1 cellular context compared by ENCODE assay signal in genomic region chr6:25637946-25638345, GRCh38.
TF ChIP-seq lines count a peak whose summit lies in the region.

No MANE protein-coding gene starts in this region.

TF ChIP-seq in HepG2, 621 proteins besides CTCF, POLR2A, EP300 and RAD21 (continued from another document and continues in another):
- TF ChIP-seq, protein P1, sequence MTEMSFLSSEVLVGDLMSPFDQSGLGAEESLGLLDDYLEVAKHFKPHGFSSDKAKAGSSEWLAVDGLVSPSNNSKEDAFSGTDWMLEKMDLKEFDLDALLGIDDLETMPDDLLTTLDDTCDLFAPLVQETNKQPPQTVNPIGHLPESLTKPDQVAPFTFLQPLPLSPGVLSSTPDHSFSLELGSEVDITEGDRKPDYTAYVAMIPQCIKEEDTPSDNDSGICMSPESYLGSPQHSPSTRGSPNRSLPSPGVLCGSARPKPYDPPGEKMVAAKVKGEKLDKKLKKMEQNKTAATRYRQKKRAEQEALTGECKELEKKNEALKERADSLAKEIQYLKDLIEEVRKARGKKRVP (CRISPR knock-in tag; IDR thresholded peaks at IDR 0.05) = no peak
- TF ChIP-seq SRF (IDR thresholded peaks at IDR 0.05; ENCODE audit: low read depth, low read length) (no peak), ERF (CRISPR knock-in tag; IDR thresholded peaks at IDR 0.05) (no peak), MAF1 (CRISPR knock-in tag; IDR thresholded peaks at IDR 0.05; ENCODE audit: borderline replicate concordance) (no peak), HES4 (CRISPR knock-in tag; IDR thresholded peaks at IDR 0.05; ENCODE audit: borderline replicate concordance) (no peak), ZNF350 (CRISPR knock-in tag; IDR thresholded peaks at IDR 0.05; ENCODE audit: borderline replicate concordance, low read depth) (no peak), ZNF713 (CRISPR knock-in tag; IDR thresholded peaks at IDR 0.05) (no peak), ZNF749 (CRISPR knock-in tag; IDR thresholded peaks at IDR 0.05; ENCODE audit: borderline replicate concordance) (no peak), ETV5 (CRISPR knock-in tag; IDR thresholded peaks at IDR 0.05; ENCODE audit: borderline replicate concordance) (no peak), ZNF329 (CRISPR knock-in tag; IDR thresholded peaks at IDR 0.05; ENCODE audit: low read depth) (no peak), ZNF251 (CRISPR knock-in tag; IDR thresholded peaks at IDR 0.05) (no peak), ZNF839 (CRISPR knock-in tag; IDR thresholded peaks at IDR 0.05; ENCODE audit: borderline replicate concordance) (no peak), NFE2 (CRISPR knock-in tag; IDR thresholded peaks at IDR 0.05) (0 out of 2 replicates have a peak, but pooled peaks have one; percentile 16), ZBTB49 (CRISPR knock-in tag; IDR thresholded peaks at IDR 0.05; ENCODE audit: borderline replicate concordance) (no peak), ZEB1 (IDR thresholded peaks at IDR 0.05; ENCODE audit: insufficient replicate concordance, low read depth) (peak; percentile 97), NCOA5 (CRISPR knock-in tag; IDR thresholded peaks at IDR 0.05) (no peak), ZNF124 (CRISPR knock-in tag; IDR thresholded peaks at IDR 0.05) (no peak), ZBTB21 (CRISPR knock-in tag; IDR thresholded peaks at IDR 0.05) (no peak), SIX4 (CRISPR knock-in tag; IDR thresholded peaks at IDR 0.05) (0 out of 2 replicates have a peak, but pooled peaks have one; percentile 24), MNT (IDR thresholded peaks at IDR 0.05) (no peak), NBN (conservative IDR thresholded peaks at IDR 0.05) (no peak), NAIF1 (CRISPR knock-in tag; IDR thresholded peaks at IDR 0.05; ENCODE audit: borderline replicate concordance) (no peak), ZGPAT (CRISPR knock-in tag; IDR thresholded peaks at IDR 0.05) (no peak), TSC22D2 (CRISPR knock-in tag; IDR thresholded peaks at IDR 0.05; ENCODE audit: borderline replicate concordance) (no peak), EEA1 (CRISPR knock-in tag; IDR thresholded peaks at IDR 0.05; ENCODE audit: borderline replicate concordance) (no peak), ZFP91 (CRISPR knock-in tag; IDR thresholded peaks at IDR 0.05; ENCODE audit: borderline replicate concordance) (no peak), IRX3 (CRISPR knock-in tag; IDR thresholded peaks at IDR 0.05; ENCODE audit: borderline replicate concordance, low read depth) (no peak), ZNF75D (CRISPR knock-in tag; IDR thresholded peaks at IDR 0.05; ENCODE audit: borderline replicate concordance) (no peak), NCOA2 (CRISPR knock-in tag; IDR thresholded peaks at IDR 0.05) (no peak), NFIB (CRISPR knock-in tag; IDR thresholded peaks at IDR 0.05; ENCODE audit: borderline replicate concordance) (no peak), SALL1 (CRISPR knock-in tag; IDR thresholded peaks at IDR 0.05) (peak; percentile 77), SRSF4 (IDR thresholded peaks at IDR 0.05; ENCODE audit: low read depth, low read length, poor library complexity, severe bottlenecking) (no peak), RFX1 (IDR thresholded peaks at IDR 0.05) (no peak), SMC3 (IDR thresholded peaks at IDR 0.05; ENCODE audit: low read length) (no peak), MZF1 (CRISPR knock-in tag; IDR thresholded peaks at IDR 0.05; ENCODE audit: borderline replicate concordance) (no peak), ZNF562 (CRISPR knock-in tag; IDR thresholded peaks at IDR 0.05; ENCODE audit: borderline replicate concordance) (no peak), DNMT1 (CRISPR knock-in tag; IDR thresholded peaks at IDR 0.05) (no peak), ZNF556 (CRISPR knock-in tag; IDR thresholded peaks at IDR 0.05; ENCODE audit: borderline replicate concordance) (no peak), NFE2L1 (CRISPR knock-in tag; IDR thresholded peaks at IDR 0.05; ENCODE audit: borderline replicate concordance) (no peak), SCMH1 (CRISPR knock-in tag; IDR thresholded peaks at IDR 0.05; ENCODE audit: borderline replicate concordance) (no peak)
- TF ChIP-seq, protein P2, sequence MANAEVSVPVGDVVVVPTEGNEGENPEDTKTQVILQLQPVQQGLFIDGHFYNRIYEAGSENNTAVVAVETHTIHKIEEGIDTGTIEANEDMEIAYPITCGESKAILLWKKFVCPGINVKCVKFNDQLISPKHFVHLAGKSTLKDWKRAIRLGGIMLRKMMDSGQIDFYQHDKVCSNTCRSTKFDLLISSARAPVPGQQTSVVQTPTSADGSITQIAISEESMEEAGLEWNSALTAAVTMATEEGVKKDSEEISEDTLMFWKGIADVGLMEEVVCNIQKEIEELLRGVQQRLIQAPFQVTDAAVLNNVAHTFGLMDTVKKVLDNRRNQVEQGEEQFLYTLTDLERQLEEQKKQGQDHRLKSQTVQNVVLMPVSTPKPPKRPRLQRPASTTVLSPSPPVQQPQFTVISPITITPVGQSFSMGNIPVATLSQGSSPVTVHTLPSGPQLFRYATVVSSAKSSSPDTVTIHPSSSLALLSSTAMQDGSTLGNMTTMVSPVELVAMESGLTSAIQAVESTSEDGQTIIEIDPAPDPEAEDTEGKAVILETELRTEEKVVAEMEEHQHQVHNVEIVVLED (CRISPR knock-in tag; IDR thresholded peaks at IDR 0.05; ENCODE audit: borderline replicate concordance) = no peak
- TF ChIP-seq, protein P3, sequence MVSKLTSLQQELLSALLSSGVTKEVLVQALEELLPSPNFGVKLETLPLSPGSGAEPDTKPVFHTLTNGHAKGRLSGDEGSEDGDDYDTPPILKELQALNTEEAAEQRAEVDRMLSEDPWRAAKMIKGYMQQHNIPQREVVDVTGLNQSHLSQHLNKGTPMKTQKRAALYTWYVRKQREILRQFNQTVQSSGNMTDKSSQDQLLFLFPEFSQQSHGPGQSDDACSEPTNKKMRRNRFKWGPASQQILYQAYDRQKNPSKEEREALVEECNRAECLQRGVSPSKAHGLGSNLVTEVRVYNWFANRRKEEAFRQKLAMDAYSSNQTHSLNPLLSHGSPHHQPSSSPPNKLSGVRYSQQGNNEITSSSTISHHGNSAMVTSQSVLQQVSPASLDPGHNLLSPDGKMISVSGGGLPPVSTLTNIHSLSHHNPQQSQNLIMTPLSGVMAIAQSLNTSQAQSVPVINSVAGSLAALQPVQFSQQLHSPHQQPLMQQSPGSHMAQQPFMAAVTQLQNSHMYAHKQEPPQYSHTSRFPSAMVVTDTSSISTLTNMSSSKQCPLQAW (CRISPR knock-in tag; IDR thresholded peaks at IDR 0.05) = no peak; the same call in 1 of the 2 replicates
- TF ChIP-seq, protein P4, sequence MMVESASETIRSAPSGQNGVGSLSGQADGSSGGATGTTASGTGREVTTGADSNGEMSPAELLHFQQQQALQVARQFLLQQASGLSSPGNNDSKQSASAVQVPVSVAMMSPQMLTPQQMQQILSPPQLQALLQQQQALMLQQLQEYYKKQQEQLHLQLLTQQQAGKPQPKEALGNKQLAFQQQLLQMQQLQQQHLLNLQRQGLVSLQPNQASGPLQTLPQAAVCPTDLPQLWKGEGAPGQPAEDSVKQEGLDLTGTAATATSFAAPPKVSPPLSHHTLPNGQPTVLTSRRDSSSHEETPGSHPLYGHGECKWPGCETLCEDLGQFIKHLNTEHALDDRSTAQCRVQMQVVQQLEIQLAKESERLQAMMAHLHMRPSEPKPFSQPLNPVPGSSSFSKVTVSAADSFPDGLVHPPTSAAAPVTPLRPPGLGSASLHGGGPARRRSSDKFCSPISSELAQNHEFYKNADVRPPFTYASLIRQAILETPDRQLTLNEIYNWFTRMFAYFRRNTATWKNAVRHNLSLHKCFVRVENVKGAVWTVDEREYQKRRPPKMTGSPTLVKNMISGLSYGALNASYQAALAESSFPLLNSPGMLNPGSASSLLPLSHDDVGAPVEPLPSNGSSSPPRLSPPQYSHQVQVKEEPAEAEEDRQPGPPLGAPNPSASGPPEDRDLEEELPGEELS (CRISPR knock-in tag; IDR thresholded peaks at IDR 0.05) = no peak
